1 cellular context compared by ENCODE assay signal in the genomic region with DNA sequence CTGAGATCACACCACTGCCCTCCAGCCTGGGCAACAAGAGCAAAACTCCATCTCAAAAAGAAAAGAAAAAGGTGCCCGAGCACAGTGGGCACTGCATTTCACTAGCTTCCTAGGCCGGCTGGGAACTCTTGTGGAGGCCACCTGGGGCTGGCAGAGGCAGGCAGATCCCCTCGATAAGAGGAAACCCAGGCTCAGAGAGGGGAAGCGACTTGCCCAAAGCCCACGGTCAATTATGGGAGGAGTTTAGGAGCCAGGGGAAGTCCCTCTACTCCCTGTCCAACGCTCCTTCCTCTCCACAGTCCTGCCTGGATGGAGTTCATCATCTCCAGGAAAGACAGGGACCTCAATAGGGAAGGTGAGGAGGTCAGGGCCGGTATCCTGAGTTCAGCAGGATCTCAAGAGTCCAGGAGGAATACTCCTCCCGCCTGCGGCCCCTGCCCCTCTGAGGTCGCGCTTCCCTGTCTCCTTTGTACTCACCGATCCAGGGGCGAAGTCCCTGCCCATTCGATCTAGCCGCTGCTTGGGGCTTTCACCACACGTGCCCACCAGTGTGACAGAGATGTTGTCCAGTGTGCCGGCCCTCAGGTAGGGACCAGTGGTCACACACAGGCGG.
TF ChIP-seq lines count a peak whose summit lies in the region.

No MANE protein-coding gene starts in this region.

TF ChIP-seq in GM12878, 131 proteins besides CTCF, POLR2A, EP300 and RAD21:
- TF ChIP-seq ZSCAN29 (IDR thresholded peaks at IDR 0.05) (no peak), LARP7 (IDR thresholded peaks at IDR 0.05) (0 out of 2 replicates have a peak, but pooled peaks have one; percentile 16)
- TF ChIP-seq, protein P1, sequence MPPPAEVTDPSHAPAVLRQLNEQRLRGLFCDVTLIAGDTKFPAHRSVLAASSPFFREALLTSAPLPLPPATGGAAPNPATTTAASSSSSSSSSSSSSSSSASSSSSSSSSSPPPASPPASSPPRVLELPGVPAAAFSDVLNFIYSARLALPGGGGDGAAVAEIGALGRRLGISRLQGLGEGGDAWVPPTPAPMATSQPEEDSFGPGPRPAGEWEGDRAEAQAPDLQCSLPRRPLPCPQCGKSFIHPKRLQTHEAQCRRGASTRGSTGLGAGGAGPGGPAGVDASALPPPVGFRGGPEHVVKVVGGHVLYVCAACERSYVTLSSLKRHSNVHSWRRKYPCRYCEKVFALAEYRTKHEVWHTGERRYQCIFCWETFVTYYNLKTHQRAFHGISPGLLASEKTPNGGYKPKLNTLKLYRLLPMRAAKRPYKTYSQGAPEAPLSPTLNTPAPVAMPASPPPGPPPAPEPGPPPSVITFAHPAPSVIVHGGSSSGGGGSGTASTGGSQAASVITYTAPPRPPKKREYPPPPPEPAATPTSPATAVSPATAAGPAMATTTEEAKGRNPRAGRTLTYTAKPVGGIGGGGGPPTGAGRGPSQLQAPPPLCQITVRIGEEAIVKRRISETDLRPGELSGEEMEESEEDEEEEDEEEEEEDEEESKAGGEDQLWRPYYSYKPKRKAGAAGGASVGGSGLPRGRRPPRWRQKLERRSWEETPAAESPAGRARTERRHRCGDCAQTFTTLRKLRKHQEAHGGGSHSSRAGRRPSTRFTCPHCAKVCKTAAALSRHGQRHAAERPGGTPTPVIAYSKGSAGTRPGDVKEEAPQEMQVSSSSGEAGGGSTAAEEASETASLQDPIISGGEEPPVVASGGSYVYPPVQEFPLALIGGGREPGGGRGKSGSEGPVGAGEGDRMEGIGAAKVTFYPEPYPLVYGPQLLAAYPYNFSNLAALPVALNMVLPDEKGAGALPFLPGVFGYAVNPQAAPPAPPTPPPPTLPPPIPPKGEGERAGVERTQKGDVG (CRISPR knock-in tag; IDR thresholded peaks at IDR 0.05), result no peak
